1 cellular context compared by ENCODE assay signal in the genomic region with DNA sequence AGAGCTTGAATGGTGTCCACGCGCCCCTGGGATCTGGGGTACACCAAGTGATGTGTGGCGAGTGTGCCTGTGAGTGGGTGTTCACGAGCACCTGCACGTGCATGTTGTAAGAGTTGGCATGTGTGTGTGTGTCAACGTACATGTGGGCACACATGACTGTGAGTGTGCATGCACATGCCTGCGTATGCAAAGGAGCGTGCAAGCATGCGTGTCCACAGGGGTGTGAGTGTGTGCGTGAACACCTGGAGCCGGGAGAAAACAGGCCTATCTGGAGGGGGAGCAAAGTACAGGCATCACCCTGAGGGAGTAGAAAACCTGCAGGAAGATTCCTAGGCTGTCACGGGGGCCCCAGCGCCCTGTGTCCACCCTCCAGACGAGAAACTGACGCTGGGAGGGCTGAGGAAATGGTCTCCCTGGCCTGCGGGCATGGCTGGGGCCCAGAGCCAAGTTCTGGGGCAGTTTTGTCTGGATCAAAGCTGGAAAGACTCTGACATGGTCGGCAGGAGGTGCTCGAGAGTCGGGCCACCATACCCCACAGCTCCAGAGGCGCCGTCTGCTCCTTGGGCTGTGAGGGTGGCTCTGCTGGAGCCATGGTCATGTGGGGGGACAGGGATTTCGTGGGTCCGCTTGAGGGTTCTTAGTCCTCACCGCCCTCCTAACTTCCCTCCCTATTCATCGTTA.
TF ChIP-seq lines count a peak whose summit lies in the region.

No MANE protein-coding gene starts in this region.

TF ChIP-seq in SK-N-SH treated with all-trans-retinoic acid at 6 μM for 48 hours, 23 proteins besides CTCF, POLR2A, EP300 and RAD21 (continued from another document):
- TF ChIP-seq, protein P1, sequence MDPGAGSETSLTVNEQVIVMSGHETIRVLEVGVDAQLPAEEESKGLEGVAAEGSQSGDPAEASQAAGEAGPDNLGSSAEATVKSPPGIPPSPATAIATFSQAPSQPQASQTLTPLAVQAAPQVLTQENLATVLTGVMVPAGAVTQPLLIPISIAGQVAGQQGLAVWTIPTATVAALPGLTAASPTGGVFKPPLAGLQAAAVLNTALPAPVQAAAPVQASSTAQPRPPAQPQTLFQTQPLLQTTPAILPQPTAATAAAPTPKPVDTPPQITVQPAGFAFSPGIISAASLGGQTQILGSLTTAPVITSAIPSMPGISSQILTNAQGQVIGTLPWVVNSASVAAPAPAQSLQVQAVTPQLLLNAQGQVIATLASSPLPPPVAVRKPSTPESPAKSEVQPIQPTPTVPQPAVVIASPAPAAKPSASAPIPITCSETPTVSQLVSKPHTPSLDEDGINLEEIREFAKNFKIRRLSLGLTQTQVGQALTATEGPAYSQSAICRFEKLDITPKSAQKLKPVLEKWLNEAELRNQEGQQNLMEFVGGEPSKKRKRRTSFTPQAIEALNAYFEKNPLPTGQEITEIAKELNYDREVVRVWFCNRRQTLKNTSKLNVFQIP (CRISPR knock-in tag; IDR thresholded peaks at IDR 0.05; ENCODE audit: borderline replicate concordance, low read depth) = no peak
- no peak for TF ChIP-seq RARB (CRISPR knock-in tag; IDR thresholded peaks at IDR 0.05)
- TF ChIP-seq, protein P2, sequence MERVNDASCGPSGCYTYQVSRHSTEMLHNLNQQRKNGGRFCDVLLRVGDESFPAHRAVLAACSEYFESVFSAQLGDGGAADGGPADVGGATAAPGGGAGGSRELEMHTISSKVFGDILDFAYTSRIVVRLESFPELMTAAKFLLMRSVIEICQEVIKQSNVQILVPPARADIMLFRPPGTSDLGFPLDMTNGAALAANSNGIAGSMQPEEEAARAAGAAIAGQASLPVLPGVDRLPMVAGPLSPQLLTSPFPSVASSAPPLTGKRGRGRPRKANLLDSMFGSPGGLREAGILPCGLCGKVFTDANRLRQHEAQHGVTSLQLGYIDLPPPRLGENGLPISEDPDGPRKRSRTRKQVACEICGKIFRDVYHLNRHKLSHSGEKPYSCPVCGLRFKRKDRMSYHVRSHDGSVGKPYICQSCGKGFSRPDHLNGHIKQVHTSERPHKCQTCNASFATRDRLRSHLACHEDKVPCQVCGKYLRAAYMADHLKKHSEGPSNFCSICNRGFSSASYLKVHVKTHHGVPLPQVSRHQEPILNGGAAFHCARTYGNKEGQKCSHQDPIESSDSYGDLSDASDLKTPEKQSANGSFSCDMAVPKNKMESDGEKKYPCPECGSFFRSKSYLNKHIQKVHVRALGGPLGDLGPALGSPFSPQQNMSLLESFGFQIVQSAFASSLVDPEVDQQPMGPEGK (CRISPR knock-in tag; IDR thresholded peaks at IDR 0.05; ENCODE audit: borderline replicate concordance) = no peak
- no peak for TF ChIP-seq ZC3H10 (CRISPR knock-in tag; IDR thresholded peaks at IDR 0.05)
- no peak for TF ChIP-seq ZNF8 (CRISPR knock-in tag; IDR thresholded peaks at IDR 0.05)
- TF ChIP-seq BACH2 (CRISPR knock-in tag; IDR thresholded peaks at IDR 0.05; ENCODE audit: borderline replicate concordance) = no peak
- TF ChIP-seq ZNF565 (CRISPR knock-in tag; conservative IDR thresholded peaks at IDR 0.05; ENCODE audit: low read depth) = no peak
